Comparison of ENCODE assay signal across 1 cellular context in the genomic region with DNA sequence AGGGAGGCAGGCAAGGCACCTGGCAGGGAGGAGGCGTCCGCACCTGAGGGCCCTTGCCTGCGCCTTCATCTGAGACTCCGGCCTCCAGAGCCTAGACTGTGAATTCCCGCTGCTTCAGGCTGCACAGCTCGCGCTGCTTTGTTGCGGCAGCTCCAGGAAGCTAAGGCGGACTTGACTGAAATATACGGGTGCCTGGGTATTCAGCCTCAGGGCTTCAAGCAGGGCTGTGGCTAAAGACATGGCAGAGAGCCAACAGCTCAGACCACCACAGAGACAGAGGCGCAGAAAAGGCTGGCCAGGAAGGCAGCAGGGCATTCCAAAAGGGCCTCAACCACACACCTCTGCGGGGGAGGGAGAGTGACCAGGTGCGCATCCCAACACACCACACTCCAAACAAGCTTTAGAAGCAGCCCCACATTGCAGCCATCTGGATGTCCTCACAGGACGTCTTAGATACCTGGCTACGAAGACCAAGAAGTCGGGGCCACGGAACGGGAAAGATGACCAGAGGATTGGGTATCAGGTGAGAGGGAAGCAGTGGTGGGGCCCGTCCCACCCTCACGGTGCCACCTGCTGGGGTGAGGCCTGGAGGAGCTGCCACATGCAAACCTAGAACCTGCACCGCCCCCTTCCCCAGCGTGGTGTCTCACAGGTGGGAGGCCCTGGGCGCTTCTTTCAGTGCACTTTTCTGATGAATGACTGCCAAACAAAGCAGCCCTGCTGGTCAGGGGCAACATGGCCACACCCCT.
TF ChIP-seq lines count a peak whose summit lies in the region.

No MANE protein-coding gene starts in this region.

TF ChIP-seq in GM23338, 12 proteins besides CTCF, POLR2A, EP300 and RAD21 (continued from another document):
- TF ChIP-seq, protein P1, sequence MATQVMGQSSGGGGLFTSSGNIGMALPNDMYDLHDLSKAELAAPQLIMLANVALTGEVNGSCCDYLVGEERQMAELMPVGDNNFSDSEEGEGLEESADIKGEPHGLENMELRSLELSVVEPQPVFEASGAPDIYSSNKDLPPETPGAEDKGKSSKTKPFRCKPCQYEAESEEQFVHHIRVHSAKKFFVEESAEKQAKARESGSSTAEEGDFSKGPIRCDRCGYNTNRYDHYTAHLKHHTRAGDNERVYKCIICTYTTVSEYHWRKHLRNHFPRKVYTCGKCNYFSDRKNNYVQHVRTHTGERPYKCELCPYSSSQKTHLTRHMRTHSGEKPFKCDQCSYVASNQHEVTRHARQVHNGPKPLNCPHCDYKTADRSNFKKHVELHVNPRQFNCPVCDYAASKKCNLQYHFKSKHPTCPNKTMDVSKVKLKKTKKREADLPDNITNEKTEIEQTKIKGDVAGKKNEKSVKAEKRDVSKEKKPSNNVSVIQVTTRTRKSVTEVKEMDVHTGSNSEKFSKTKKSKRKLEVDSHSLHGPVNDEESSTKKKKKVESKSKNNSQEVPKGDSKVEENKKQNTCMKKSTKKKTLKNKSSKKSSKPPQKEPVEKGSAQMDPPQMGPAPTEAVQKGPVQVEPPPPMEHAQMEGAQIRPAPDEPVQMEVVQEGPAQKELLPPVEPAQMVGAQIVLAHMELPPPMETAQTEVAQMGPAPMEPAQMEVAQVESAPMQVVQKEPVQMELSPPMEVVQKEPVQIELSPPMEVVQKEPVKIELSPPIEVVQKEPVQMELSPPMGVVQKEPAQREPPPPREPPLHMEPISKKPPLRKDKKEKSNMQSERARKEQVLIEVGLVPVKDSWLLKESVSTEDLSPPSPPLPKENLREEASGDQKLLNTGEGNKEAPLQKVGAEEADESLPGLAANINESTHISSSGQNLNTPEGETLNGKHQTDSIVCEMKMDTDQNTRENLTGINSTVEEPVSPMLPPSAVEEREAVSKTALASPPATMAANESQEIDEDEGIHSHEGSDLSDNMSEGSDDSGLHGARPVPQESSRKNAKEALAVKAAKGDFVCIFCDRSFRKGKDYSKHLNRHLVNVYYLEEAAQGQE (IDR thresholded peaks at IDR 0.05; ENCODE audit: unreplicated experiment): no peak
- TF ChIP-seq EZH2 (IDR thresholded peaks at IDR 0.05; ENCODE audit: low read depth, unreplicated experiment): no peak
- TF ChIP-seq JUNB (IDR thresholded peaks at IDR 0.05; ENCODE audit: unreplicated experiment): no peak
- no peak for TF ChIP-seq CREB1 (CRISPR knock-in tag; IDR thresholded peaks at IDR 0.05; ENCODE audit: low read depth)
